9 cellular contexts compared by ENCODE assay signal in genomic region chr9:92715488-92716231, GRCh38. TPM values are rescaled to one million over a fixed set of nuclear protein-coding genes. Genes with fewer than 3 reads are reported as not detected.
A peak's percentile ranks its signal among the peaks of the same experiment; 100 is the strongest.
DNase-seq lines count a peak whose midpoint lies in the region; ATAC-seq and TF ChIP-seq lines count a peak whose summit lies in the region.
"Had no signal": no experiment of that assay in that cellular context is flagged by ENCODE, and none has a peak within 500 bp of the region (broad histone marks: within the 10 kb centered on the region; RNA-seq: fewer than 3 reads in every experiment).

No MANE protein-coding gene starts in this region.

- intact Hi-C loops in heart right ventricle (cut with DNase I) = loop anchor here (1.0 to 5.0 kb wide), 8 partner anchors 43 to 77 kb away; partner anchors contain the start of genes BICD2 (in 1 of the 10) and IPPK (in 1 of the 10)
- intact Hi-C loops in spleen (cut with DNase I; ENCODE audit: low total_unique reads) = loop anchor here (5.0 kb wide), 1 partner anchor 77 kb away; no protein-coding TSS in a partner anchor

- H3K4me1 ChIP-seq in heart right ventricle (peaks cover 6 to 37% (median 22%) of the 10 kb centered on the region in 9 donors), spleen (peaks cover 12 to 58% (median 35%) of the 10 kb centered on the region in 6 donors)
- H3K4me1 ChIP-seq: prostate gland had no signal

- H3K27ac ChIP-seq in heart right ventricle = peak overlapping the region in 8 of 10 donors; percentile 30 to 79 (median 56)
- H3K27ac ChIP-seq in spleen = peak overlapping the region in 1 of 8 donors; percentile 45
- H3K27ac ChIP-seq: prostate gland had no signal

- peak; percentile 56 to 82 (median 72) for ATAC-seq in heart right ventricle
- ATAC-seq in GM18519 (IDR thresholded peaks at IDR 0.05; ENCODE audit: low FRiP score, unreplicated experiment) = no peak

- no peak for TF ChIP-seq CTCF in heart right ventricle (IDR thresholded peaks at IDR 0.05)
- TF ChIP-seq CTCF in spleen (IDR thresholded peaks at IDR 0.05 in 8 of 11, conservative IDR thresholded peaks at IDR 0.05 in 3 of 11) = no peak

- WGBS in heart right ventricle, 2 donors = 36 to 42% methylated on average over 17 of the region's 17 CpGs
- 79 to 90% (median 83%) methylated on average over 9 to 17 of the region's 17 CpGs for WGBS in spleen, 5 donors

- TF ChIP-seq POLR2A in spleen (IDR thresholded peaks at IDR 0.05) = no peak

- H3K27me3 ChIP-seq in heart right ventricle = no peaks in the 10 kb centered on the region
- H3K27me3 ChIP-seq in spleen (replicated peaks in 1 of 7) = no peaks in the 10 kb centered on the region

- H3K9me3 ChIP-seq in heart right ventricle = no peaks in the 10 kb centered on the region
- no peaks in the 10 kb centered on the region for H3K9me3 ChIP-seq in spleen
- H3K9me3 ChIP-seq: prostate gland had no signal

- H3K36me3 ChIP-seq in heart right ventricle = peaks cover 0 to 99% (median 52%) of the 10 kb centered on the region in 9 donors
- H3K36me3 ChIP-seq in spleen = peaks cover 0 to 99% (median 75%) of the 10 kb centered on the region in 6 donors

- peak; percentile 91 for DNase-seq in HPDE6-E6E7 (ENCODE audit: extremely low spot score)
- peak; percentile 51 for DNase-seq in astrocyte of the hippocampus (ENCODE audit: low read depth, low spot score)
- DNase-seq in heart right ventricle = peak; percentile 47 to 53
- peak; percentile 78 for DNase-seq in spleen
- no peak for DNase-seq in DMS53 treated with DMSO at 0.1 percent for 48 hours (lab: John Stamatoyannopoulos, UW; ENCODE audit: unreplicated experiment)
- DNase-seq in hippocampal formation (lab: John Stamatoyannopoulos, UW) = no peak
- DNase-seq: NCI-H226 had no signal

- H3K4me3 ChIP-seq in heart right ventricle = no peak overlapping the region
- no peak overlapping the region for H3K4me3 ChIP-seq in spleen
- H3K4me3 ChIP-seq: prostate gland had no signal

RNA-seq across cellular contexts. Expression of gene IPPK, which starts 45.7 kb away (rescaled TPM):
- total RNA-seq in heart right ventricle (10 to 100 TPM in 2 of 10 donors, 1 to 10 TPM in 8; 6.5 to 17.8 (median 8.5) TPM), spleen (10 to 100 TPM in 6 of 7 donors, 1 to 10 TPM in 1; 10.0 to 14.6 (median 12.1) TPM)
- polyA plus RNA-seq in heart right ventricle (1 to 10 TPM; 5.2 to 8.2 TPM), spleen (1 to 10 TPM; 6.1 to 7.9 (median 6.4) TPM)

RNA-seq across cellular contexts. Expression of gene BICD2, which starts 49.0 kb away (rescaled TPM):
- total RNA-seq in heart right ventricle (10 to 100 TPM; 28.0 to 41.8 (median 33.4) TPM), spleen (10 to 100 TPM; 30.6 to 55.7 (median 36.8) TPM)
- polyA plus RNA-seq in heart right ventricle (10 to 100 TPM; 22.5 to 24.7 TPM), spleen (10 to 100 TPM in 2 of 3 donors, 1 to 10 TPM in 1; 9.4 to 12.0 (median 11.7) TPM)

Comparison
In these comparisons a context has a peak if more than half of its experiments do, and no peak if none do; other contexts are left out.
1. DNase-seq: peak in HPDE6-E6E7 (single experiment), astrocyte of the hippocampus (single experiment), heart right ventricle (2 of 2) and spleen (single experiment); none in DMS53 treated with DMSO at 0.1 percent for 48 hours (single experiment) and hippocampal formation (0 of 2).